In genomic region chr12:56041579-56042429, GRCh38 we compare ENCODE assay signal across 8 cellular contexts. TPM values are rescaled to one million over a fixed set of nuclear protein-coding genes. Genes with fewer than 3 reads are reported as not detected.
DNase-seq lines count a peak whose midpoint lies in the region; ATAC-seq and TF ChIP-seq lines count a peak whose summit lies in the region.

TSS of gene RPS26 (plus strand) at chr12:56041918. CDS start at chr12:56042167, 249 bp downstream.

- H3K4me1 ChIP-seq in breast epithelium (peaks cover 3 to 7% of the 10 kb centered on the region in 2 donors), iPS-20b (ENCODE audit: insufficient read depth, low read length) (0 out of 2 replicates have a peak, but pooled peaks cover 4% of the 10 kb centered on the region)

- TF ChIP-seq CTCF in AG04450 (IDR thresholded peaks at IDR 0.05; ENCODE audit: low read depth, low read length) (peak; percentile 46), VCaP (conservative IDR thresholded peaks at IDR 0.05) (peak; percentile 78), breast epithelium (IDR thresholded peaks at IDR 0.05) (peak in 2 of 3 donors; percentile 21 to 34)

- peak within 1 kb of the TSS; percentile 92 for H3K4me3 ChIP-seq in AG04450 (ENCODE audit: low read depth, low read length)
- H3K4me3 ChIP-seq in breast epithelium = peak within 1 kb of the TSS; percentile 75 to 95 (median 85)
- H3K4me3 ChIP-seq in iPS-20b (ENCODE audit: low read length) = peak within 1 kb of the TSS; percentile 89
- H3K4me3 ChIP-seq in skin epidermis = peak within 1 kb of the TSS; percentile 56 to 92 (median 79)

- H3K9ac ChIP-seq in iPS-20b (ENCODE audit: low read depth, low read length) = peak within 1 kb of the TSS; percentile 96

- peak; percentile 99 for DNase-seq in AG04450 (ENCODE audit: low read depth, low spot score)
- DNase-seq in NCI-H2196 (lab: John Stamatoyannopoulos, UW; ENCODE audit: unreplicated experiment) = peak; percentile 99
- DNase-seq in breast epithelium (ENCODE audit: low spot score in 2 of 2) = peak; percentile 93 to 96

- peak; percentile 95 for TF ChIP-seq POLR2A in breast epithelium (IDR thresholded peaks at IDR 0.05)

- ATAC-seq in GM18870 (IDR thresholded peaks at IDR 0.05; ENCODE audit: unreplicated experiment) (peak; percentile 92), HG03135 (IDR thresholded peaks at IDR 0.05; ENCODE audit: unreplicated experiment) (peak; percentile 93)

- no peaks in the 10 kb centered on the region for H3K36me3 ChIP-seq in breast epithelium
- peaks cover 45% of the 10 kb centered on the region for H3K36me3 ChIP-seq in iPS-20b (ENCODE audit: insufficient read depth, low read depth, low read length)

- H3K27me3 ChIP-seq in AG04450 (ENCODE audit: control insufficient read depth, insufficient read depth, low read length) = no peaks in the 10 kb centered on the region
- no peaks in the 10 kb centered on the region for H3K27me3 ChIP-seq in breast epithelium
- H3K27me3 ChIP-seq in iPS-20b (ENCODE audit: insufficient read depth, low read length) = no peaks in the 10 kb centered on the region

- H3K27ac ChIP-seq in AG04450 (ENCODE audit: low read depth, low read length) = peak within 1 kb of the TSS; percentile 92
- peak within 1 kb of the TSS; percentile 98 for H3K27ac ChIP-seq in VCaP
- H3K27ac ChIP-seq in breast epithelium = peak within 1 kb of the TSS; percentile 93 to 96
- peak within 1 kb of the TSS; percentile 78 for H3K27ac ChIP-seq in iPS-20b (ENCODE audit: low read length)
- peak within 1 kb of the TSS; percentile 84 to 99 (median 96) for H3K27ac ChIP-seq in skin epidermis

- intact Hi-C loops in breast epithelium (cut with DNase I; ENCODE audit: low total_unique reads) = no loop called here

- POLR2A ChIA-PET in AG04450 (lab: Yijun Ruan, JAX) = interaction anchor here (1.1 kb wide), 1 partner anchor 63 kb away, joined by 4 read pairs; the partner anchor contains the start of gene PA2G4

- H3K9me3 ChIP-seq in AG04450 (ENCODE audit: control insufficient read depth, insufficient read depth, low read length) = no peaks in the 10 kb centered on the region
- H3K9me3 ChIP-seq in breast epithelium = no peaks in the 10 kb centered on the region
- H3K9me3 ChIP-seq in iPS-20b (ENCODE audit: insufficient read depth, low read depth, low read length) = no peaks in the 10 kb centered on the region

- CTCF ChIA-PET in AG04450 (lab: Charles Lee) = interaction anchor here (0.6 to 5.0 kb wide), 3 partner anchors 12 to 148 kb away, joined by 4 to 28 read pairs (median 20); no protein-coding TSS in a partner anchor

RNA-seq across cellular contexts. Expression of gene RPS26, which starts in this region (rescaled TPM):
- 348 and 382 TPM in 2 replicates for polyA plus RNA-seq in AG04450 (2011; rRNA removed)
- polyA minus RNA-seq in AG04450 (2011; rRNA and poly(A)+ RNA removed) = 332 and 336 TPM in 2 replicates
- 1,000 to 10,000 TPM in 1 of 3 donors, 100 to 1,000 TPM in 2; 557 to 1,840 (median 572) TPM for total RNA-seq in breast epithelium

Comparison
In these comparisons a context has a peak if more than half of its experiments do, and no peak if none do; other contexts are left out.
1. Peak in every context shown above with its lines: DNase-seq, ATAC-seq, H3K4me3 ChIP-seq and H3K27ac ChIP-seq.
2. CTCF ChIP-seq: peak in every context shown above with its lines; median percentile 78 in VCaP; 46 in AG04450; 28 in breast epithelium.